ENCODE assay signal across 12 cellular contexts in the genomic region with DNA sequence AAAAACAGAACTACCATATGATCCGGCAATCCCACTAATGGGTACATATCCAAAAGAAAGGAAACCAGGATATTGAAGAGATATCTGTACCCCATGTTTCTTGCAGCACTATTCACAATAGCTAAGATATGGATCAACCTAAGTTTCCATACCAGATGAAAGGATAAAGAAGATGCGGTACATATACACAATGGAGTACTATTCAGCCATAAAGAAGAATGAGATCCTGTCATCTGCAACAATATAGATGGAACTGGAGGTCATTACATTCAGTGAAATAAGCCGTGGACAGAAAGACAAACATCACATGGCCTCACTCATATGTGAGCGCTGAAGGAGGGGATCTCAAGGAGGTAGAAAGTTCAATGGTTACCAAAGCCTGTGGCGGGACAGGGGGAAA. TPM values are rescaled to one million over a fixed set of nuclear protein-coding genes. Genes with fewer than 3 reads are reported as not detected.
DNase-seq lines count a peak whose midpoint lies in the region; ATAC-seq and TF ChIP-seq lines count a peak whose summit lies in the region.
"Had no signal": no experiment of that assay in that cellular context is flagged by ENCODE, and none has a peak within 500 bp of the region (broad histone marks: within the 10 kb centered on the region; RNA-seq: fewer than 3 reads in every experiment).

No MANE protein-coding gene starts in this region.

- CTCF ChIA-PET in CD8-positive, alpha-beta memory T cell (lab: Charles Lee) = no interaction called here

- no peak for ATAC-seq in CD4-positive, CD25-positive, alpha-beta regulatory T cell (ENCODE audit: low read depth in 2 of 2)
- ATAC-seq in psoas muscle (no peak), GM18520 (IDR thresholded peaks at IDR 0.05; ENCODE audit: unreplicated experiment) (no peak)

- H3K36me3 Mint-ChIP-seq in CD4-positive, CD25-positive, alpha-beta regulatory T cell = peaks cover 3% of the 10 kb centered on the region
- peaks cover 0 to 6% (median 2%) of the 10 kb centered on the region in 3 donors for H3K36me3 Mint-ChIP-seq in CD8-positive, alpha-beta memory T cell
- peaks cover 45% of the 10 kb centered on the region for H3K36me3 Mint-ChIP-seq in brain
- H3K36me3 Mint-ChIP-seq in nephron progenitor cell (ENCODE audit: low read depth) = peaks cover 31% of the 10 kb centered on the region

- no peak overlapping the region for H3K27ac ChIP-seq in CD4-positive, CD25-positive, alpha-beta regulatory T cell (ENCODE audit: insufficient read depth, low read length, poor library complexity, severe bottlenecking)
- H3K27ac ChIP-seq in CD8-positive, alpha-beta memory T cell (ENCODE audit: low read depth, low read length) = no peak overlapping the region
- H3K27ac ChIP-seq in psoas muscle = peak overlapping the region; percentile 97

- no peaks in the 10 kb centered on the region for H3K27me3 Mint-ChIP-seq in CD4-positive, CD25-positive, alpha-beta regulatory T cell
- no peaks in the 10 kb centered on the region for H3K27me3 Mint-ChIP-seq in CD8-positive, alpha-beta memory T cell
- H3K27me3 Mint-ChIP-seq in brain (no peaks in the 10 kb centered on the region), nephron progenitor cell (ENCODE audit: low read depth, poor library complexity) (no peaks in the 10 kb centered on the region)

- no peaks in the 10 kb centered on the region for H3K36me3 ChIP-seq in CD4-positive, CD25-positive, alpha-beta regulatory T cell (ENCODE audit: control insufficient read depth, insufficient read depth, low read length)
- H3K36me3 ChIP-seq in CD8-positive, alpha-beta memory T cell (ENCODE audit: insufficient read depth, low read length) = no peaks in the 10 kb centered on the region
- no peaks in the 10 kb centered on the region for H3K36me3 ChIP-seq in psoas muscle (ENCODE audit: insufficient read depth in 1 of 2, low read depth in 1 of 2)

- peak overlapping the region in 2 of 3 donors; percentile 32 to 39 for H3K27ac Mint-ChIP-seq in CD4-positive, CD25-positive, alpha-beta regulatory T cell
- peak overlapping the region in 3 of 8 donors; percentile 17 to 71 (median 69) for H3K27ac Mint-ChIP-seq in CD8-positive, alpha-beta memory T cell
- H3K27ac Mint-ChIP-seq in brain = peak overlapping the region in 1 of 5 experiments; percentile 23
- H3K27ac Mint-ChIP-seq in nephron progenitor cell = no peak overlapping the region
- H3K27ac Mint-ChIP-seq: H9 had no signal

- no peaks in the 10 kb centered on the region for H3K27me3 ChIP-seq in CD4-positive, CD25-positive, alpha-beta regulatory T cell (ENCODE audit: control insufficient read depth, insufficient read depth, low read length)
- H3K27me3 ChIP-seq in CD8-positive, alpha-beta memory T cell (ENCODE audit: insufficient read depth, low read length, poor library complexity, severe bottlenecking) = no peaks in the 10 kb centered on the region
- H3K27me3 ChIP-seq in psoas muscle (ENCODE audit: insufficient read depth in 3 of 3, low read length in 2 of 3) = no peaks in the 10 kb centered on the region

- TF ChIP-seq CTCF in brain (conservative IDR thresholded peaks at IDR 0.05) = no peak
- no peak for TF ChIP-seq CTCF in psoas muscle (IDR thresholded peaks at IDR 0.05)
- no peak for TF ChIP-seq CTCF in nephron progenitor cell (IDR thresholded peaks at IDR 0.05)

- H3K9me3 Mint-ChIP-seq in CD4-positive, CD25-positive, alpha-beta regulatory T cell = peaks cover 0 to 3% (median 0%) of the 10 kb centered on the region in 7 donors
- H3K9me3 Mint-ChIP-seq in CD8-positive, alpha-beta memory T cell = no peaks in the 10 kb centered on the region
- peaks cover 3 to 34% (median 16%) of the 10 kb centered on the region in 5 experiments for H3K9me3 Mint-ChIP-seq in brain
- peaks cover 31% of the 10 kb centered on the region for H3K9me3 Mint-ChIP-seq in nephron progenitor cell

- DNase-seq in CD4-positive, CD25-positive, alpha-beta regulatory T cell = no peak
- no peak for DNase-seq in CD8-positive, alpha-beta memory T cell
- DNase-seq in psoas muscle (no peak), nephron progenitor cell (no peak), cerebellar nuclear complex (lab: John Stamatoyannopoulos, UW) (no peak)
- DNase-seq: H9, NCI-H1105, NCI-H1694, NCI-H2227 treated with DMSO at 0.1 percent for 48 hours, NCI-H524 had no signal

- peak overlapping the region in 3 of 4 donors; percentile 11 to 86 (median 39) for H3K4me3 Mint-ChIP-seq in CD4-positive, CD25-positive, alpha-beta regulatory T cell
- H3K4me3 Mint-ChIP-seq in CD8-positive, alpha-beta memory T cell = peak overlapping the region in 4 of 7 donors; percentile 18 to 80 (median 52)
- H3K4me3 Mint-ChIP-seq in brain (peak overlapping the region in 4 of 5 experiments; percentile 46 to 83 (median 56)), nephron progenitor cell (no peak overlapping the region)
- H3K4me3 Mint-ChIP-seq: H9 had no signal

- no peak overlapping the region for H3K4me3 ChIP-seq in CD4-positive, CD25-positive, alpha-beta regulatory T cell (ENCODE audit: low read depth, low read length)
- H3K4me3 ChIP-seq in CD8-positive, alpha-beta memory T cell (ENCODE audit: low read length) = no peak overlapping the region
- no peak overlapping the region for H3K4me3 ChIP-seq in psoas muscle

- intact Hi-C loops in psoas muscle (cut with DNase I) = loop anchor here in 1 of 2 donors (5.0 kb wide), 1 partner anchor 89 kb away; no protein-coding TSS in a partner anchor

- WGBS in psoas muscle, 3 donors = 78 to 96% (median 95%) methylated on average over 5 of the region's 5 CpGs

- H3K4me1 ChIP-seq in CD4-positive, CD25-positive, alpha-beta regulatory T cell (ENCODE audit: control insufficient read depth, insufficient read depth, low read length, poor library complexity, severe bottlenecking) = peaks cover 16% of the 10 kb centered on the region
- H3K4me1 ChIP-seq in CD8-positive, alpha-beta memory T cell (ENCODE audit: insufficient read depth, low read length) = peaks cover 17% of the 10 kb centered on the region
- H3K4me1 ChIP-seq in psoas muscle = peaks cover 17% of the 10 kb centered on the region

- H3K9me3 ChIP-seq in CD4-positive, CD25-positive, alpha-beta regulatory T cell (ENCODE audit: control insufficient read depth in 2 of 2, low read length in 2 of 2) = no peaks in the 10 kb centered on the region
- no peaks in the 10 kb centered on the region for H3K9me3 ChIP-seq in CD8-positive, alpha-beta memory T cell (ENCODE audit: low read length)
- no peaks in the 10 kb centered on the region for H3K9me3 ChIP-seq in psoas muscle

- H3K4me1 Mint-ChIP-seq in CD4-positive, CD25-positive, alpha-beta regulatory T cell = peaks cover 15 to 41% (median 25%) of the 10 kb centered on the region in 4 donors
- H3K4me1 Mint-ChIP-seq in CD8-positive, alpha-beta memory T cell = peaks cover 16 to 40% (median 28%) of the 10 kb centered on the region in 3 donors
- H3K4me1 Mint-ChIP-seq in brain (peaks cover 25% of the 10 kb centered on the region), nephron progenitor cell (peaks cover 10% of the 10 kb centered on the region)

- POLR2A ChIA-PET in CD8-positive, alpha-beta memory T cell (lab: Charles Lee) = no interaction called here

RNA-seq across cellular contexts. Expression of gene SLC41A3, which starts 3.0 kb away (rescaled TPM):
- total RNA-seq in CD4-positive, CD25-positive, alpha-beta regulatory T cell = 40.3 TPM
- polyA plus RNA-seq in CD4-positive, CD25-positive, alpha-beta regulatory T cell = 10 to 100 TPM; 31.2 to 51.3 (median 38.2) TPM
- 10 to 100 TPM; 25.8 TPM for total RNA-seq in CD8-positive, alpha-beta memory T cell
- 28.0 TPM for polyA plus RNA-seq in CD8-positive, alpha-beta memory T cell
- polyA plus RNA-seq in brain (ENCODE audit: insufficient read depth, low read depth, low replicate concordance) (78.3 TPM), psoas muscle (10 to 100 TPM; 28.7 to 36.9 (median 34.7) TPM)
- 10 to 100 TPM; 37.5 to 58.9 (median 45.3) TPM for total RNA-seq in psoas muscle
